Comparison of ENCODE assay signal across 14 cellular contexts in genomic region chr14:88983755-88984154, GRCh38.
A peak's percentile ranks its signal among the peaks of the same experiment; 100 is the strongest.
DNase-seq lines count a peak whose midpoint lies in the region; ATAC-seq, FAIRE-seq and TF ChIP-seq lines count a peak whose summit lies in the region.
"Had no signal": no experiment of that assay in that cellular context is flagged by ENCODE, and none has a peak within 500 bp of the region (broad histone marks: within the 10 kb centered on the region; RNA-seq: fewer than 3 reads in every experiment).

No MANE protein-coding gene starts in this region.

- 0% methylated on average over 4 of the region's 4 CpGs for WGBS in K562 (ENCODE audit: insufficient coverage, low coverage, missing lambda C conversion rate)
- 29 to 44% methylated on average over 3 of the region's 4 CpGs for WGBS in gastroesophageal sphincter (ENCODE audit: low coverage in 1 of 2), 2 donors

- H3K4me3 ChIP-seq in K562 (no peak overlapping the region), kidney epithelial cell (ENCODE audit: low read depth, low read length) (no peak overlapping the region), gastroesophageal sphincter (no peak overlapping the region)

- no peak for TF ChIP-seq RAD21 in K562 (CRISPR knock-in tag; conservative IDR thresholded peaks at IDR 0.05 in 1 of 2, IDR thresholded peaks at IDR 0.05 in 1 of 2)

- no peaks in the 10 kb centered on the region for H3K36me3 Mint-ChIP-seq in nephron progenitor cell (ENCODE audit: low read depth)

- no peaks in the 10 kb centered on the region for H3K9me1 ChIP-seq in K562 (ENCODE audit: control insufficient read depth, insufficient read depth, low read length)

- in situ Hi-C loops in K562 (cut with MboI), result no loop called here

- no peak overlapping the region for H3K4me2 ChIP-seq in K562 (ENCODE audit: insufficient read depth, low read length)

- no peak overlapping the region for H3K9ac ChIP-seq in K562 (ENCODE audit: insufficient read depth in 1 of 2, low read depth in 2 of 2, low read length in 2 of 2)

- H3K4me1 ChIP-seq in K562 (replicated peaks in 1 of 2; ENCODE audit: control insufficient read depth in 2 of 2, insufficient read depth in 2 of 2, low read length in 2 of 2), result no peaks in the 10 kb centered on the region; a peak in 1 of 5 replicates
- H3K4me1 ChIP-seq in gastroesophageal sphincter, result no peaks in the 10 kb centered on the region

- H3K9me3 ChIP-seq in K562 (replicated peaks; ENCODE audit: control insufficient read depth, insufficient read depth, low read depth, low read length) (no peaks in the 10 kb centered on the region), gastroesophageal sphincter (peaks cover 0 to 28% (median 0%) of the 10 kb centered on the region in 3 donors)

- no peak overlapping the region for H2AFZ ChIP-seq in K562 (ENCODE audit: low read depth, low read length)

- H3K9me3 Mint-ChIP-seq in nephron progenitor cell, result peaks cover 4% of the 10 kb centered on the region

- POLR2A ChIA-PET in K562 (lab: Yijun Ruan, JAX), result no interaction called here

- TF ChIP-seq POLR2A in K562 (conservative IDR thresholded peaks at IDR 0.05) (no peak), gastroesophageal sphincter (IDR thresholded peaks at IDR 0.05) (no peak)

- CTCF ChIA-PET in K562 (lab: Yijun Ruan, JAX; ENCODE audit: low intra/inter-chr PET ratio), result no interaction called here

- TF ChIP-seq CTCF in K562 (IDR thresholded peaks at IDR 0.05 in 2 of 3, conservative IDR thresholded peaks at IDR 0.05 in 1 of 3; ENCODE audit: insufficient read depth in 2 of 3, low read depth in 1 of 3, low read length in 3 of 3), result no peak
- no peak for TF ChIP-seq CTCF in kidney epithelial cell (IDR thresholded peaks at IDR 0.05; ENCODE audit: insufficient read depth, low read length, poor library complexity, severe bottlenecking)
- no peak for TF ChIP-seq CTCF in nephron progenitor cell (IDR thresholded peaks at IDR 0.05)
- no peak for TF ChIP-seq CTCF in gastroesophageal sphincter (IDR thresholded peaks at IDR 0.05)

- TF ChIP-seq EP300 in K562 (IDR thresholded peaks at IDR 0.05; ENCODE audit: low read length) (no peak), gastroesophageal sphincter (IDR thresholded peaks at IDR 0.05) (no peak)

- no peaks in the 10 kb centered on the region for H4K20me1 ChIP-seq in K562 (replicated peaks; ENCODE audit: control insufficient read depth, insufficient read depth, low read length)

- DNase-seq in COLO668 (lab: John Stamatoyannopoulos, UW; ENCODE audit: unreplicated experiment) (peak; percentile 23), LHCN-M2 (ENCODE audit: low read depth) (peak; percentile 55), K562 (ENCODE audit: extremely low read depth in 1 of 4, low spot score in 3 of 4) (no peak), kidney epithelial cell (ENCODE audit: low read depth) (peak; percentile 83), nephron progenitor cell (no peak)
- DNase-seq in stimulated activated CD4-positive, alpha-beta T cell treated with anti-CD3 and anti-CD28 coated beads, Interleukin-4, amount 100 ng/mL, for 24 hours, result no peak
- DNase-seq in central memory CD4-positive, alpha-beta T cell, result no peak
- DNase-seq: activated CD4-positive, alpha-beta T cell treated with anti-CD3 and anti-CD28 coated beads for 36 hours; activated effector memory CD4-positive, alpha-beta T cell treated with Interleukin-2 at 50 U/mL for 16 hours; COR-L47; SIG-M5; stimulated activated CD4-positive, alpha-beta T cell treated with anti-CD3 and anti-CD28 coated beads, Interleukin-2, amount 100 ng/mL, for 24 hours had no signal

- no peak overlapping the region for H3K4me3 Mint-ChIP-seq in nephron progenitor cell
- H3K4me3 Mint-ChIP-seq: activated CD4-positive, alpha-beta T cell treated with anti-CD3 and anti-CD28 coated beads for 36 hours; neural crest cell had no signal

- H3K27ac ChIP-seq in K562 (ENCODE audit: extremely low read depth, low read depth, low read length) (no peak overlapping the region), gastroesophageal sphincter (no peak overlapping the region)

- BruUV-seq in K562 (replicated peaks; lab: Mats Ljungman, UMichigan), result no TSS peak

- no peaks in the 10 kb centered on the region for H3K36me3 ChIP-seq in K562 (ENCODE audit: control insufficient read depth, insufficient read depth, low read length)
- no peaks in the 10 kb centered on the region for H3K36me3 ChIP-seq in kidney epithelial cell (ENCODE audit: control insufficient read depth, insufficient read depth, low read length)
- H3K36me3 ChIP-seq in gastroesophageal sphincter, result no peaks in the 10 kb centered on the region

- H3K79me2 ChIP-seq in K562 (ENCODE audit: control insufficient read depth, insufficient read depth, low read length), result no peaks in the 10 kb centered on the region

- ATAC-seq in K562 (no peak), gastroesophageal sphincter (no peak)
- ATAC-seq: activated CD4-positive, alpha-beta T cell treated with anti-CD3 and anti-CD28 coated beads for 36 hours had no signal

- H3K27ac Mint-ChIP-seq in nephron progenitor cell, result no peak overlapping the region
- H3K27ac Mint-ChIP-seq: activated CD4-positive, alpha-beta T cell treated with anti-CD3 and anti-CD28 coated beads for 36 hours had no signal

- intact Hi-C loops in K562 (cut with micrococcal nuclease), result no loop called here

- FAIRE-seq in K562 (lab: Jason Lieb, UNC), result no peak

- H3K27me3 ChIP-seq in K562 (ENCODE audit: control insufficient read depth in 2 of 2, insufficient read depth in 2 of 2, low read length in 2 of 2) (no peaks in the 10 kb centered on the region), kidney epithelial cell (ENCODE audit: control insufficient read depth, insufficient read depth, low read length) (no peaks in the 10 kb centered on the region), gastroesophageal sphincter (peaks cover 14% of the 10 kb centered on the region)

- no peaks in the 10 kb centered on the region for H3K4me1 Mint-ChIP-seq in nephron progenitor cell
- H3K4me1 Mint-ChIP-seq: activated CD4-positive, alpha-beta T cell treated with anti-CD3 and anti-CD28 coated beads for 36 hours; neural crest cell had no signal

- peaks cover 19% of the 10 kb centered on the region for H3K27me3 Mint-ChIP-seq in nephron progenitor cell (ENCODE audit: low read depth, poor library complexity)

TF ChIP-seq in K562, 482 proteins besides CTCF, POLR2A, EP300 and RAD21:
- TF ChIP-seq HNRNPL (IDR thresholded peaks at IDR 0.05; ENCODE audit: low read depth, low read length) (no peak), JUND (IDR thresholded peaks at IDR 0.05; ENCODE audit: borderline replicate concordance, low read depth, low read length) (peak; percentile 57; the same call in 1 of the 2 replicates), JUND (tag; IDR thresholded peaks at IDR 0.05; ENCODE audit: borderline replicate concordance, low read depth, low read length) (peak; percentile 68; the same call in 1 of the 3 replicates), JUN (IDR thresholded peaks at IDR 0.05; ENCODE audit: borderline replicate concordance, low read depth, low read length) (0 out of 2 replicates have a peak, but pooled peaks have one; percentile 28), JUN (CRISPR knock-in tag; IDR thresholded peaks at IDR 0.05; ENCODE audit: borderline replicate concordance) (no peak), ATF3 (IDR thresholded peaks at IDR 0.05) (0 out of 2 replicates have a peak, but pooled peaks have one; percentile 31), ATF3 (CRISPR knock-in tag; conservative IDR thresholded peaks at IDR 0.05) (no peak), MAFG (tag; conservative IDR thresholded peaks at IDR 0.05) (peak; percentile 47), FOSL1 (tag; conservative IDR thresholded peaks at IDR 0.05) (peak; percentile 45; the same call in 1 of the 2 replicates), GATAD2B (IDR thresholded peaks at IDR 0.05; ENCODE audit: borderline replicate concordance) (no peak), TCF7 (IDR thresholded peaks at IDR 0.05; ENCODE audit: borderline replicate concordance) (no peak), ZKSCAN1 (IDR thresholded peaks at IDR 0.05; ENCODE audit: low read depth, low read length) (no peak), KLF16 (IDR thresholded peaks at IDR 0.05) (no peak)

Comparison
In these comparisons a context has a peak if more than half of its experiments do, and no peak if none do; other contexts are left out.
1. DNase-seq: peak in COLO668 (single experiment), LHCN-M2 (single experiment) and kidney epithelial cell (single experiment); none in K562 (0 of 4), nephron progenitor cell (single experiment), stimulated activated CD4-positive, alpha-beta T cell treated with anti-CD3 and anti-CD28 coated beads, Interleukin-4, amount 100 ng/mL, for 24 hours (single experiment) and central memory CD4-positive, alpha-beta T cell (single experiment).